ENCODE assay signal across 27 cellular contexts in genomic region chr3:37040231-37040630, GRCh38. TPM values are rescaled to one million over a fixed set of nuclear protein-coding genes. Genes with fewer than 3 reads are reported as not detected.
DNase-seq lines count a peak whose midpoint lies in the region; ATAC-seq, FAIRE-seq and TF ChIP-seq lines count a peak whose summit lies in the region.
"Had no signal": no experiment of that assay in that cellular context is flagged by ENCODE, and none has a peak within 500 bp of the region (broad histone marks: within the 10 kb centered on the region; RNA-seq: fewer than 3 reads in every experiment).

No MANE protein-coding gene starts in this region.

- no peaks in the 10 kb centered on the region for H3K27me3 ChIP-seq in fibroblast of lung (ENCODE audit: control insufficient read depth, insufficient read depth, low read length)
- no peaks in the 10 kb centered on the region for H3K27me3 ChIP-seq in mesendoderm (ENCODE audit: insufficient read depth, low read length, poor library complexity)
- H3K27me3 ChIP-seq: esophagus muscularis mucosa, left lung, thyroid gland had no signal

- peaks cover 6% of the 10 kb centered on the region for H3K36me3 ChIP-seq in fibroblast of lung (ENCODE audit: control insufficient read depth, insufficient read depth, low read length)
- H3K36me3 ChIP-seq in kidney (ENCODE audit: control insufficient read depth in 1 of 2, insufficient read depth in 2 of 2, low read length in 2 of 2): peaks cover 18 to 19% of the 10 kb centered on the region in 2 donors
- peaks cover 6% of the 10 kb centered on the region for H3K36me3 ChIP-seq in mesendoderm (ENCODE audit: control insufficient read depth, insufficient read depth, low read length)

- H2BK5ac ChIP-seq in mesendoderm (ENCODE audit: low read length): no peak overlapping the region

- peaks cover 88% of the 10 kb centered on the region for H3K36me3 Mint-ChIP-seq in activated T-cell treated with anti-CD3 and anti-CD28 coated beads, Interleukin-2, amount 50 U/mL, for 24 hours (ENCODE audit: low read depth)
- peaks cover 51% of the 10 kb centered on the region for H3K36me3 Mint-ChIP-seq in activated T-cell treated with anti-CD3 and anti-CD28 coated beads, Interleukin-2, amount 50 U/mL, for 4 hours (ENCODE audit: insufficient read depth)
- H3K36me3 Mint-ChIP-seq in type B pancreatic cell: peaks cover 57% of the 10 kb centered on the region

- H2BK120ac ChIP-seq in mesendoderm (ENCODE audit: low read depth, low read length): no peak overlapping the region

- H3K27ac Mint-ChIP-seq in activated T-cell treated with anti-CD3 and anti-CD28 coated beads, Interleukin-2, amount 50 U/mL, for 24 hours: peak overlapping the region; percentile 51
- peak overlapping the region; percentile 42 for H3K27ac Mint-ChIP-seq in type B pancreatic cell
- H3K27ac Mint-ChIP-seq: activated naive CD4-positive, alpha-beta T cell treated with anti-CD3 and anti-CD28 coated beads for 36 hours; B cell; stimulated activated naive CD8-positive, alpha-beta T cell treated with anti-CD3 and anti-CD28 coated beads, Interleukin-15, Interleukin-2, amounts not matched to agents 100 ng/mL and 50 ng/mL, for 24 hours had no signal

- H3K79me2 ChIP-seq in fibroblast of lung (ENCODE audit: control insufficient read depth, insufficient read depth, low read length): no peaks in the 10 kb centered on the region
- no peaks in the 10 kb centered on the region for H3K79me2 ChIP-seq in mesendoderm (ENCODE audit: control insufficient read depth, insufficient read depth, low read length)

- H3K4me2 ChIP-seq in fibroblast of lung (ENCODE audit: extremely low read depth, insufficient read depth, low read length): no peak overlapping the region
- no peak overlapping the region for H3K4me2 ChIP-seq in mesendoderm (ENCODE audit: low read length)

- no peaks in the 10 kb centered on the region for H3K9me3 ChIP-seq in fibroblast of lung (ENCODE audit: control insufficient read depth, insufficient read depth, low read depth, low read length)
- H3K9me3 ChIP-seq in kidney (ENCODE audit: control insufficient read depth in 1 of 2, low read length in 2 of 2): peaks cover 2 to 10% of the 10 kb centered on the region in 2 donors
- H3K9me3 ChIP-seq: Caco-2, esophagus muscularis mucosa, thyroid gland had no signal

- FAIRE-seq in kidney (lab: Jason Lieb, UNC): no peak
- FAIRE-seq: A204.1, RCC 7860 had no signal

- H2BK15ac ChIP-seq in mesendoderm (replicated peaks; ENCODE audit: low read depth): no peak overlapping the region

- no peak overlapping the region for H3K4ac ChIP-seq in mesendoderm (ENCODE audit: low read depth, low read length)

- no peak overlapping the region for H4K8ac ChIP-seq in mesendoderm (ENCODE audit: low read depth, low read length)

- H2AFZ ChIP-seq in fibroblast of lung (ENCODE audit: low read length): no peak overlapping the region

- no peak for TF ChIP-seq CTCF in fibroblast of lung (conservative IDR thresholded peaks at IDR 0.05 in 1 of 2, IDR thresholded peaks at IDR 0.05 in 1 of 2; ENCODE audit: low read depth in 1 of 2, low read length in 2 of 2)
- no peak for TF ChIP-seq CTCF in type B pancreatic cell (conservative IDR thresholded peaks at IDR 0.05)
- no peak for TF ChIP-seq CTCF in kidney (IDR thresholded peaks at IDR 0.05; ENCODE audit: borderline replicate concordance, extremely low read depth, insufficient read depth)

- H3K4me3 Mint-ChIP-seq in activated T-cell treated with anti-CD3 and anti-CD28 coated beads, Interleukin-2, amount 50 U/mL, for 24 hours: no peak overlapping the region
- no peak overlapping the region for H3K4me3 Mint-ChIP-seq in activated T-cell treated with anti-CD3 and anti-CD28 coated beads, Interleukin-2, amount 50 U/mL, for 4 hours
- no peak overlapping the region for H3K4me3 Mint-ChIP-seq in type B pancreatic cell
- H3K4me3 Mint-ChIP-seq: activated naive CD4-positive, alpha-beta T cell treated with anti-CD3 and anti-CD28 coated beads for 36 hours; B cell; stimulated activated naive CD8-positive, alpha-beta T cell treated with anti-CD3 and anti-CD28 coated beads, Interleukin-15, Interleukin-2, amounts not matched to agents 100 ng/mL and 50 ng/mL, for 24 hours had no signal

- H3K27ac ChIP-seq in fibroblast of lung (ENCODE audit: insufficient read depth, low read length) (no peak overlapping the region), kidney (ENCODE audit: low read depth in 2 of 2, low read length in 2 of 2) (no peak overlapping the region), mesendoderm (ENCODE audit: low read depth, low read length) (no peak overlapping the region)
- H3K27ac ChIP-seq: esophagus muscularis mucosa, left lung, thyroid gland had no signal

- no peak overlapping the region for H3K23ac ChIP-seq in mesendoderm (ENCODE audit: low read length)

- no peaks in the 10 kb centered on the region for H3K79me1 ChIP-seq in mesendoderm (ENCODE audit: low read length)

- H4K5ac ChIP-seq in mesendoderm (ENCODE audit: low read length): no peak overlapping the region

- intact Hi-C loops in kidney (cut with DNase I): no loop called here

- H2AK5ac ChIP-seq in mesendoderm (ENCODE audit: low read length): no peak overlapping the region

- peaks cover 2% of the 10 kb centered on the region for H3K9me3 Mint-ChIP-seq in activated T-cell treated with anti-CD3 and anti-CD28 coated beads, Interleukin-2, amount 50 U/mL, for 24 hours
- H3K9me3 Mint-ChIP-seq in activated T-cell treated with anti-CD3 and anti-CD28 coated beads, Interleukin-2, amount 50 U/mL, for 4 hours: peaks cover 4% of the 10 kb centered on the region
- peaks cover 7% of the 10 kb centered on the region for H3K9me3 Mint-ChIP-seq in type B pancreatic cell
- H3K9me3 Mint-ChIP-seq: stimulated activated naive CD8-positive, alpha-beta T cell treated with anti-CD3 and anti-CD28 coated beads, Interleukin-15, Interleukin-2, amounts not matched to agents 100 ng/mL and 50 ng/mL, for 24 hours had no signal

- H4K20me1 ChIP-seq in fibroblast of lung (ENCODE audit: control insufficient read depth, extremely low read depth, insufficient read depth, low read length): no peaks in the 10 kb centered on the region

- H3K4me3 ChIP-seq in fibroblast of lung (replicated peaks in 1 of 4; ENCODE audit: control extremely low read depth in 1 of 4, insufficient read depth in 1 of 4, low read depth in 3 of 4, low read length in 4 of 4) (no peak overlapping the region), kidney (ENCODE audit: low read length in 2 of 2) (no peak overlapping the region), mesendoderm (ENCODE audit: low read length) (no peak overlapping the region)
- H3K4me3 ChIP-seq: esophagus muscularis mucosa, left lung, thyroid gland had no signal

- no peak for ATAC-seq in activated T-cell treated with anti-CD3 and anti-CD28 coated beads, Interleukin-2, amount 50 U/mL, for 4 hours
- no peak for ATAC-seq in GM18867 (IDR thresholded peaks at IDR 0.05; ENCODE audit: unreplicated experiment)
- ATAC-seq: left lung had no signal

- WGBS in mesendoderm (ENCODE audit: extremely low coverage, insufficient coverage, low lambda C conversion rate): no CpG with 5 or more reads among the region's 1 CpG

- H3K27me3 Mint-ChIP-seq in activated T-cell treated with anti-CD3 and anti-CD28 coated beads, Interleukin-2, amount 50 U/mL, for 24 hours: no peaks in the 10 kb centered on the region
- no peaks in the 10 kb centered on the region for H3K27me3 Mint-ChIP-seq in activated T-cell treated with anti-CD3 and anti-CD28 coated beads, Interleukin-2, amount 50 U/mL, for 4 hours (ENCODE audit: low read depth)
- H3K27me3 Mint-ChIP-seq in type B pancreatic cell: no peaks in the 10 kb centered on the region
- H3K27me3 Mint-ChIP-seq: B cell; stimulated activated naive CD8-positive, alpha-beta T cell treated with anti-CD3 and anti-CD28 coated beads, Interleukin-15, Interleukin-2, amounts not matched to agents 100 ng/mL and 50 ng/mL, for 24 hours had no signal

- no peak overlapping the region for H3K9ac ChIP-seq in fibroblast of lung (ENCODE audit: insufficient read depth, low read length)
- H3K9ac ChIP-seq in kidney (ENCODE audit: low read length in 2 of 2): no peak overlapping the region
- no peak overlapping the region for H3K9ac ChIP-seq in mesendoderm (ENCODE audit: low read length)

- no peak for DNase-seq in activated T-cell treated with anti-CD3 and anti-CD28 coated beads, Interleukin-2, amount 50 U/mL, for 24 hours
- DNase-seq in activated T-cell treated with anti-CD3 and anti-CD28 coated beads, Interleukin-2, amount 50 U/mL, for 4 hours: no peak
- DNase-seq in M059J (ENCODE audit: low read depth): peak; percentile 8
- peak; percentile 20 to 52 for DNase-seq in fibroblast of lung (ENCODE audit: low read depth in 2 of 2)
- DNase-seq in type B pancreatic cell (ENCODE audit: extremely low spot score, unreplicated experiment): no peak
- no peak for DNase-seq in kidney
- DNase-seq in mesendoderm: no peak
- DNase-seq: activated naive CD4-positive, alpha-beta T cell treated with anti-CD3 and anti-CD28 coated beads for 36 hours; amniotic stem cell; Caco-2; cortex of kidney; DMS79 treated with DMSO at 0.1 percent for 48 hours; hippocampal formation; KG1; left lung; mesenchymal stem cell; MM.1S; NCI-H1417 treated with DMSO at 0.1 percent for 48 hours; NCI-H2081 treated with DMSO at 0.1 percent for 48 hours; NCI-H345; thyroid gland had no signal

- no peak overlapping the region for H3K18ac ChIP-seq in mesendoderm (ENCODE audit: low read length)

- H3K4me1 ChIP-seq in fibroblast of lung (ENCODE audit: control insufficient read depth, extremely low read depth, insufficient read depth, low read length) (peaks cover 2% of the 10 kb centered on the region), kidney (ENCODE audit: control insufficient read depth in 1 of 2, insufficient read depth in 1 of 2, low read depth in 1 of 2, low read length in 2 of 2) (no peaks in the 10 kb centered on the region), mesendoderm (ENCODE audit: control insufficient read depth, low read depth, low read length) (no peaks in the 10 kb centered on the region)
- H3K4me1 ChIP-seq: Caco-2, left lung, thyroid gland had no signal

- H3K4me1 Mint-ChIP-seq in activated T-cell treated with anti-CD3 and anti-CD28 coated beads, Interleukin-2, amount 50 U/mL, for 24 hours (ENCODE audit: low read depth): peaks cover 1% of the 10 kb centered on the region
- H3K4me1 Mint-ChIP-seq in activated T-cell treated with anti-CD3 and anti-CD28 coated beads, Interleukin-2, amount 50 U/mL, for 4 hours (ENCODE audit: low read depth): no peaks in the 10 kb centered on the region
- H3K4me1 Mint-ChIP-seq in type B pancreatic cell (ENCODE audit: unreplicated experiment): no peaks in the 10 kb centered on the region
- H3K4me1 Mint-ChIP-seq: B cell had no signal

- no peak overlapping the region for H3K56ac ChIP-seq in mesendoderm (ENCODE audit: low read length)

RNA-seq across cellular contexts. Expression of gene MLH1, which starts 46.9 kb away (rescaled TPM):
- 10 to 100 TPM; 50.7 to 63.9 (median 56.2) TPM for total RNA-seq in activated T-cell treated with anti-CD3 and anti-CD28 coated beads, Interleukin-2, amount 50 U/mL, for 4 hours
- 32.3 and 48.8 TPM in 2 replicates for total RNA-seq in M059J (2014; rRNA removed; shearing (Covaris generic))
- total RNA-seq in fibroblast of lung (57.8 and 62.3 TPM in 2 replicates), type B pancreatic cell (ENCODE audit: low replicate concordance) (29.5 and 41.0 TPM in 2 replicates), kidney (29.2 TPM)
- polyA plus RNA-seq in fibroblast of lung (34.4 and 47.2 TPM in 2 replicates), kidney (ENCODE audit: insufficient read depth, low read depth, low replicate concordance) (22.9 TPM)
- polyA plus RNA-seq in fibroblast of lung (2012): 24.4 and 31.3 TPM in 2 replicates
- 28.7 and 64.9 TPM in 2 replicates for polyA minus RNA-seq in fibroblast of lung (ENCODE audit: low replicate concordance)
- polyA plus RNA-seq in mesendoderm (2013, experiment 1 of 2): 35.9 TPM
- 35.5 TPM for polyA plus RNA-seq in mesendoderm (2013, experiment 2 of 2)

RNA-seq across cellular contexts. Expression of gene EPM2AIP1, which starts 47.3 kb away (rescaled TPM):
- 1 to 10 TPM; 5.0 to 9.8 (median 7.2) TPM for total RNA-seq in activated T-cell treated with anti-CD3 and anti-CD28 coated beads, Interleukin-2, amount 50 U/mL, for 4 hours
- total RNA-seq in M059J (2014; rRNA removed; shearing (Covaris generic)): 5.1 and 8.1 TPM in 2 replicates
- total RNA-seq in fibroblast of lung (10.5 and 12.9 TPM in 2 replicates), type B pancreatic cell (ENCODE audit: low replicate concordance) (27.5 and 29.2 TPM in 2 replicates), kidney (26.5 TPM)
- polyA plus RNA-seq in fibroblast of lung (15.1 and 18.7 TPM in 2 replicates), kidney (ENCODE audit: insufficient read depth, low read depth, low replicate concordance) (7.4 TPM)
- 9.3 and 12.3 TPM in 2 replicates for polyA plus RNA-seq in fibroblast of lung (2012)
- 2.5 and 5.2 TPM in 2 replicates for polyA minus RNA-seq in fibroblast of lung (ENCODE audit: low replicate concordance)
- polyA plus RNA-seq in mesendoderm (2013, experiment 1 of 2): 6.6 TPM
- 6.6 TPM for polyA plus RNA-seq in mesendoderm (2013, experiment 2 of 2)

Comparison
In these comparisons a context has a peak if more than half of its experiments do, and no peak if none do; other contexts are left out.
1. DNase-seq: peak in M059J (single experiment) and fibroblast of lung (2 of 2); none in activated T-cell treated with anti-CD3 and anti-CD28 coated beads, Interleukin-2, amount 50 U/mL, for 24 hours (single experiment), activated T-cell treated with anti-CD3 and anti-CD28 coated beads, Interleukin-2, amount 50 U/mL, for 4 hours (single experiment), type B pancreatic cell (single experiment), kidney (single experiment) and mesendoderm (single experiment).